In the genomic region with DNA sequence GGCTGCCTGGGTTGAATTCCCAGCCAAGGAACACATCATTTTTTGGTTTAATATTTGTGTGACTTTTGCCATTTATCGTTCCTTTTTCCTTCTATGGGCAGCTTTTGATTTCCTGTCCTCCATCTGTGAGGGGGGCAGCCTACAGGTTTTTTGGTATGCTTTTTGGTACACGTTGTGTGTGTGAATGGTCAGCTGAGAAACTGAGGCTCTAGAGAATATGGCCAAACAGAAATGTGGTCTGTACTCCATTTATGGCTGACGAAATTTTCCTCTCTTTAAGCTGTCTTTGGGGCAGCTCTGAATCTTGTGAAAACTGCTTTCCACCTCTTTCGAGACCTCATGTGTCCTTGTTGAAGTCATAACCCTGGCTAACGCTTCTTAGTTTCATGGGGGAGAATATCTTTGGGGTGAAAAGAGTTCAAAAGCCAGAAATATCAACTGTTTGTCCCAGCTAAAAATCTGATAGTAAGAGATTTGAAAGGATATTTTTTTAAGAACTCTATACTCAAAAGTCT, we compare ENCODE assay signal across 13 cellular contexts. TPM values are rescaled to one million over a fixed set of nuclear protein-coding genes. Genes with fewer than 3 reads are reported as not detected.
DNase-seq lines count a peak whose midpoint lies in the region; ATAC-seq, FAIRE-seq and TF ChIP-seq lines count a peak whose summit lies in the region.
"Had no signal": no experiment of that assay in that cellular context is flagged by ENCODE, and none has a peak within 500 bp of the region (broad histone marks: within the 10 kb centered on the region; RNA-seq: fewer than 3 reads in every experiment).

No MANE protein-coding gene starts in this region.

- H2BK5ac ChIP-seq in mesenchymal stem cell (ENCODE audit: low read depth, low read length, poor library complexity, severe bottlenecking) (no peak overlapping the region), neuronal stem cell (ENCODE audit: low read length) (no peak overlapping the region)

- H2BK12ac ChIP-seq in mesenchymal stem cell (ENCODE audit: low read length in 2 of 2), result no peak overlapping the region
- H2BK12ac ChIP-seq in neuronal stem cell (ENCODE audit: low read length), result no peak overlapping the region

- no peak overlapping the region for H4K91ac ChIP-seq in mesenchymal stem cell (ENCODE audit: low read length)
- no peak overlapping the region for H4K91ac ChIP-seq in neuronal stem cell (ENCODE audit: low read depth, low read length, poor library complexity)

- TF ChIP-seq CTCF in psoas muscle (IDR thresholded peaks at IDR 0.05) (no peak), lower leg skin (IDR thresholded peaks at IDR 0.05) (no peak)

- H3K4me1 ChIP-seq in mesenchymal stem cell (ENCODE audit: control insufficient read depth, insufficient read depth, low read depth, low read length) (no peaks in the 10 kb centered on the region), psoas muscle (peaks cover 23% of the 10 kb centered on the region), neuronal stem cell (ENCODE audit: control insufficient read depth in 2 of 2, insufficient read depth in 1 of 2, low read depth in 1 of 2, low read length in 2 of 2) (no peaks in the 10 kb centered on the region)
- H3K4me1 ChIP-seq: A549 had no signal

- no peak overlapping the region for H2BK15ac ChIP-seq in mesenchymal stem cell (ENCODE audit: low read depth, poor library complexity, severe bottlenecking)
- H2BK15ac ChIP-seq in neuronal stem cell (ENCODE audit: low read length), result no peak overlapping the region

- peak; percentile 53 for FAIRE-seq in GM19239 (lab: Jason Lieb, UNC)
- FAIRE-seq: A549 had no signal

- H3K23ac ChIP-seq in mesenchymal stem cell (ENCODE audit: low read length in 2 of 2) (no peak overlapping the region), neuronal stem cell (ENCODE audit: low read depth, low read length, poor library complexity) (no peak overlapping the region)

- H3K4ac ChIP-seq in mesenchymal stem cell (ENCODE audit: low read depth in 1 of 2, low read length in 2 of 2) (no peak overlapping the region), neuronal stem cell (ENCODE audit: low read length) (no peak overlapping the region)

- no peak for TF ChIP-seq POLR2A in lower leg skin (IDR thresholded peaks at IDR 0.05)

- H3K36me3 ChIP-seq in mesenchymal stem cell (ENCODE audit: control insufficient read depth in 1 of 2, insufficient read depth in 2 of 2, low read depth in 1 of 2, low read length in 2 of 2), result peaks cover 8 to 18% of the 10 kb centered on the region in 2 experiments
- peaks cover 0 to 9% of the 10 kb centered on the region in 2 donors for H3K36me3 ChIP-seq in psoas muscle (ENCODE audit: insufficient read depth in 1 of 2, low read depth in 1 of 2)
- H3K36me3 ChIP-seq in neuronal stem cell (replicated peaks in 1 of 2; ENCODE audit: control insufficient read depth in 2 of 2, insufficient read depth in 2 of 2, low read length in 2 of 2), result peaks cover 0 to 16% of the 10 kb centered on the region in 2 donors

- DNase-seq in GM19239 (ENCODE audit: insufficient read length, low spot score), result no peak
- peak; percentile 24 for DNase-seq in MV-4-11 (lab: John Stamatoyannopoulos, UW)
- no peak for DNase-seq in mesenchymal stem cell
- DNase-seq in psoas muscle, result no peak
- DNase-seq in neuronal stem cell (ENCODE audit: low spot score), result no peak
- DNase-seq in superior temporal gyrus (ENCODE audit: extremely low spot score), result no peak
- DNase-seq in lower leg skin (ENCODE audit: low spot score in 2 of 2), result no peak
- no peak for DNase-seq in LoVo (ENCODE audit: low spot score)
- DNase-seq: Caco-2; CD8-positive, alpha-beta T cell; GM23248; H7 had no signal

- H3K27me3 ChIP-seq in mesenchymal stem cell (ENCODE audit: control insufficient read depth in 1 of 2, insufficient read depth in 1 of 2, low read length in 2 of 2), result no peaks in the 10 kb centered on the region
- H3K27me3 ChIP-seq in psoas muscle (ENCODE audit: insufficient read depth in 3 of 3, low read length in 2 of 3), result no peaks in the 10 kb centered on the region
- H3K27me3 ChIP-seq in neuronal stem cell (ENCODE audit: control insufficient read depth in 3 of 3, insufficient read depth in 3 of 3, low read depth in 1 of 3, low read length in 3 of 3), result no peaks in the 10 kb centered on the region

- peaks cover 29% of the 10 kb centered on the region for H3K79me1 ChIP-seq in mesenchymal stem cell (replicated peaks; ENCODE audit: low read length, poor library complexity, severe bottlenecking)
- peaks cover 6% of the 10 kb centered on the region for H3K79me1 ChIP-seq in neuronal stem cell (ENCODE audit: low read depth, low read length)

- H4K8ac ChIP-seq in mesenchymal stem cell (ENCODE audit: low read length) (no peak overlapping the region), neuronal stem cell (ENCODE audit: low read depth, low read length) (no peak overlapping the region)

- H2AK5ac ChIP-seq in mesenchymal stem cell (ENCODE audit: low read length, severe bottlenecking), result no peak overlapping the region
- H2AK5ac ChIP-seq in neuronal stem cell (ENCODE audit: low read depth, low read length), result no peak overlapping the region

- no peak for ATAC-seq in psoas muscle
- ATAC-seq: A549; CD8-positive, alpha-beta T cell had no signal

- intact Hi-C loops in psoas muscle (cut with DNase I), result no loop called here
- intact Hi-C loops in lower leg skin (cut with DNase I; ENCODE audit: low total_unique reads), result no loop called here

- H3K9me3 ChIP-seq in mesenchymal stem cell (ENCODE audit: control insufficient read depth, low read length) (no peaks in the 10 kb centered on the region), psoas muscle (no peaks in the 10 kb centered on the region), neuronal stem cell (replicated peaks in 1 of 2; ENCODE audit: control insufficient read depth in 2 of 2, insufficient read depth in 1 of 2, low read depth in 1 of 2, low read length in 2 of 2) (no peaks in the 10 kb centered on the region)
- H3K9me3 ChIP-seq: A549, Caco-2 had no signal

- H3K27ac ChIP-seq in mesenchymal stem cell (ENCODE audit: low read length, poor library complexity, severe bottlenecking) (no peak overlapping the region), psoas muscle (peak overlapping the region; percentile 52), neuronal stem cell (replicated peaks; ENCODE audit: low read length) (no peak overlapping the region)
- H3K27ac ChIP-seq: A549, GM23248 had no signal

- H3K4me3 ChIP-seq in mesenchymal stem cell (ENCODE audit: insufficient read depth in 1 of 2, low read depth in 1 of 2, low read length in 2 of 2) (no peak overlapping the region), psoas muscle (no peak overlapping the region), neuronal stem cell (ENCODE audit: low read length in 2 of 2) (no peak overlapping the region), lower leg skin (ENCODE audit: low read depth, poor library complexity, severe bottlenecking) (no peak overlapping the region)
- H3K4me3 ChIP-seq: A549, GM23248 had no signal

- H3K14ac ChIP-seq in mesenchymal stem cell (ENCODE audit: low read length in 2 of 2) (no peak overlapping the region), neuronal stem cell (ENCODE audit: low read length) (no peak overlapping the region)

- H3K4me2 ChIP-seq in mesenchymal stem cell (ENCODE audit: low read length, poor library complexity, severe bottlenecking), result no peak overlapping the region
- H3K4me2 ChIP-seq in neuronal stem cell (ENCODE audit: insufficient read depth, low read length, poor library complexity, severe bottlenecking), result no peak overlapping the region
- H3K4me2 ChIP-seq: A549 had no signal

- H2BK120ac ChIP-seq in mesenchymal stem cell (ENCODE audit: low read depth, low read length) (peak overlapping the region; percentile 34), neuronal stem cell (ENCODE audit: low read depth, low read length) (no peak overlapping the region)

- H2AFZ ChIP-seq in mesenchymal stem cell (ENCODE audit: low read depth, low read length), result no peak overlapping the region
- no peak overlapping the region for H2AFZ ChIP-seq in neuronal stem cell (ENCODE audit: low read length)
- H2AFZ ChIP-seq: GM23248 had no signal

- H3K18ac ChIP-seq in mesenchymal stem cell (ENCODE audit: low read depth in 1 of 2, low read length in 2 of 2), result no peak overlapping the region
- H3K18ac ChIP-seq in neuronal stem cell (ENCODE audit: low read length), result no peak overlapping the region

- no peak overlapping the region for H3K9ac ChIP-seq in mesenchymal stem cell (ENCODE audit: low read length)
- H3K9ac ChIP-seq in neuronal stem cell (ENCODE audit: low read depth, low read length, poor library complexity), result no peak overlapping the region
- H3K9ac ChIP-seq: GM23248 had no signal

- WGBS in mesenchymal stem cell, result 95% methylated on average over 4 of the region's 5 CpGs
- 80 to 84% (median 81%) methylated on average over 5 of the region's 5 CpGs for WGBS in psoas muscle, 3 donors
- WGBS in neuronal stem cell (ENCODE audit: extremely low coverage in 2 of 2, insufficient read length in 2 of 2, insufficient replicate concordance in 1 of 2), 2 donors, result no CpG with 5 or more reads among the region's 5 CpGs
- 80 to 86% methylated on average over 5 of the region's 5 CpGs for WGBS in lower leg skin, 2 donors

RNA-seq across cellular contexts. Expression of gene NRDC, which starts 26.6 kb away (rescaled TPM):
- 102 TPM for polyA plus RNA-seq in mesenchymal stem cell (2013, experiment 1 of 2)
- 96.9 TPM for polyA plus RNA-seq in mesenchymal stem cell (2013, experiment 2 of 2)
- total RNA-seq in psoas muscle (100 to 1,000 TPM; 232 to 385 (median 288) TPM), lower leg skin (100 to 1,000 TPM in 2 of 4 donors, 10 to 100 TPM in 2; 90.3 to 113 (median 103) TPM)
- 100 to 1,000 TPM; 132 to 346 (median 178) TPM for polyA plus RNA-seq in psoas muscle
- polyA plus RNA-seq in neuronal stem cell (2013, experiment 1 of 2), result 112 TPM
- polyA plus RNA-seq in neuronal stem cell (2013, experiment 2 of 2), result 115 TPM
